Comparison of ENCODE assay signal across 10 cellular contexts in the genomic region with DNA sequence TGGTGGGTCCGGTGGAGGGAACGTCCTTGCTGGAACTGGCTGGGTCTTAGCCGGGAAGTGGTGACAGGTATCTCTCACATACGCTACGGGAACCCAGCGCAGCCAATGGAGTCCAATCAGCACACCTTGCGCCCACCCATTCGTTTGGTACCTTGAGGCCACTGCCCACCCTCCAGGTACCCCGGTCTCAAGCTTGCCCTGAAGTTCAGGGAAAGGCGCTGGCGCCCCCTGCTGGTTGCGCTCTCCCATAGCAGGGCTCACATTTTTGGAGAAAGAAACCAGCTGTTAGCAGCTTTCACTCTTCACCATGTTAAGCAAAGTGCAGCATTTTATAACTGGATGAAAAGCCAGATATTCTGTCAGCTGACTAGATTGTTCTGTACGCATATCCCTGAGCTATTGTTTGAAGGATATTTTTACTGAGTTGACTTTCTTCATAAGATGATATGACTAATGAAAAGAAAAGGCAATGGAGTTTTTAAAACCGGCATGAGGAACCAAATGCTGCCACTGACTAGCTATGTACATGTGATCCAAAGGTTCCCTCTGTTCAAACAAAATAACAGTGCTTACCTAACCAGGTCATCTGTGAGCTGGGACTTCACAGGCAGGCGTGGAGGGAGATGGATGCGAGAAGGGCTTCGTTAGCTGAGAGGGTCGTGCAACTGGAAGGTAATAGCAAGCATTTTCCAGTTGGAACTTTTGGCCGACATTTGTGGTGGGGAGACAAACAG. TPM values are rescaled to one million over a fixed set of nuclear protein-coding genes. Genes with fewer than 3 reads are reported as not detected.
A peak's percentile ranks its signal among the peaks of the same experiment; 100 is the strongest.
DNase-seq lines count a peak whose midpoint lies in the region; ATAC-seq, FAIRE-seq and TF ChIP-seq lines count a peak whose summit lies in the region.
"Had no signal": no experiment of that assay in that cellular context is flagged by ENCODE, and none has a peak within 500 bp of the region (broad histone marks: within the 10 kb centered on the region; RNA-seq: fewer than 3 reads in every experiment).

No MANE protein-coding gene starts in this region.

- H3K9me3 ChIP-seq in Caco-2, result no peaks in the 10 kb centered on the region
- H3K9me3 ChIP-seq in Peyer's patch, result no peaks in the 10 kb centered on the region

- no peak overlapping the region for H3K27ac ChIP-seq in Peyer's patch
- H3K27ac ChIP-seq: SK-N-MC had no signal

- no peak overlapping the region for H3K4me3 ChIP-seq in Caco-2 (ENCODE audit: low read depth, low read length)
- H3K4me3 ChIP-seq in Peyer's patch, result no peak overlapping the region
- H3K4me3 ChIP-seq: SK-N-MC had no signal

- H3K9me3 Mint-ChIP-seq in Caco-2 (ENCODE audit: unreplicated experiment), result no peaks in the 10 kb centered on the region
- H3K9me3 Mint-ChIP-seq: memory B cell had no signal

- peaks cover 12% of the 10 kb centered on the region for H3K27me3 Mint-ChIP-seq in Caco-2 (ENCODE audit: insufficient read depth, unreplicated experiment)

- no peaks in the 10 kb centered on the region for H3K4me1 ChIP-seq in Caco-2
- H3K4me1 ChIP-seq in Peyer's patch, result no peaks in the 10 kb centered on the region

- no peak for FAIRE-seq in GM18507 (lab: Jason Lieb, UNC)

- ATAC-seq in GM18907 (IDR thresholded peaks at IDR 0.05; ENCODE audit: unreplicated experiment), result no peak

- TF ChIP-seq CTCF in Caco-2 (IDR thresholded peaks at IDR 0.05; ENCODE audit: insufficient read depth in 1 of 2, low read depth in 1 of 2, low read length in 1 of 2, severe bottlenecking in 1 of 2, unreplicated experiment in 1 of 2) (peak; percentile 62), Peyer's patch (IDR thresholded peaks at IDR 0.05) (peak in 3 of 6 experiments; percentile 17 to 35 (median 27))

- H3K4me1 Mint-ChIP-seq in Caco-2 (ENCODE audit: low read depth, unreplicated experiment), result peaks cover 6% of the 10 kb centered on the region
- H3K4me1 Mint-ChIP-seq: memory B cell had no signal

- POLR2A ChIA-PET in Caco-2 (lab: Charles Lee), result no interaction called here

- intact Hi-C loops in Caco-2 (cut with micrococcal nuclease; ENCODE audit: unreplicated experiment), result no loop called here

- H3K36me3 ChIP-seq in Caco-2 (ENCODE audit: control insufficient read depth, insufficient read depth, low read length) (no peaks in the 10 kb centered on the region), Peyer's patch (no peaks in the 10 kb centered on the region)

- TF ChIP-seq POLR2A in Peyer's patch (IDR thresholded peaks at IDR 0.05), result no peak

- H3K27me3 ChIP-seq in Caco-2 (replicated peaks; ENCODE audit: control insufficient read depth, insufficient read depth, low read length) (no peaks in the 10 kb centered on the region), Peyer's patch (no peaks in the 10 kb centered on the region)

- CTCF ChIA-PET in Caco-2 (lab: Charles Lee), result interaction anchor here (0.6 kb wide), 2 partner anchors 76 to 107 kb away, joined by 3 to 7 read pairs; partner anchors contain the start of gene LYAR

- no TSS peak for BruUV-seq in Caco-2 (replicated peaks; lab: Mats Ljungman, UMichigan)

- H3K27ac Mint-ChIP-seq in Caco-2 (ENCODE audit: unreplicated experiment), result no peak overlapping the region
- H3K27ac Mint-ChIP-seq: memory B cell had no signal

- H3K36me3 Mint-ChIP-seq in Caco-2 (ENCODE audit: insufficient read depth, unreplicated experiment), result no peaks in the 10 kb centered on the region
- H3K36me3 Mint-ChIP-seq: memory B cell had no signal

- DNase-seq in Caco-2 (peak in 1 of 2 experiments; percentile 46), GM18507 (ENCODE audit: extremely low spot score, insufficient read length, low read depth) (peak; percentile 4), iPS-NIHi11 (ENCODE audit: low spot score) (peak; percentile 87), Peyer's patch (no peak), medulla oblongata (ENCODE audit: extremely low spot score) (no peak)
- DNase-seq in activated CD4-positive, alpha-beta T cell treated with anti-CD3 and anti-CD28 coated beads, Interleukin-2, amount 50 U/mL, for 48 hours, result peak; percentile 20 to 35
- DNase-seq in stimulated activated naive CD4-positive, alpha-beta T cell treated with Interleukin-2 at 50 U/mL for 16 hours (lab: John Stamatoyannopoulos, UW), result no peak

- no peak overlapping the region for H3K4me3 Mint-ChIP-seq in Caco-2 (ENCODE audit: unreplicated experiment)
- H3K4me3 Mint-ChIP-seq: memory B cell had no signal

RNA-seq across cellular contexts. Expression of gene OTOP1, which starts 43.7 kb away (rescaled TPM):
- total RNA-seq in Caco-2 (2022) (not detected in 2 replicates), Peyer's patch (not detected)

Comparison
In these comparisons a context has a peak if more than half of its experiments do, and no peak if none do; other contexts are left out.
1. DNase-seq: peak in GM18507 (single experiment), activated CD4-positive, alpha-beta T cell treated with anti-CD3 and anti-CD28 coated beads, Interleukin-2, amount 50 U/mL, for 48 hours (2 of 2) and iPS-NIHi11 (single experiment); none in Peyer's patch (0 of 3), medulla oblongata (single experiment) and stimulated activated naive CD4-positive, alpha-beta T cell treated with Interleukin-2 at 50 U/mL for 16 hours (single experiment).